ENCODE assay signal across 13 cellular contexts in the genomic region with DNA sequence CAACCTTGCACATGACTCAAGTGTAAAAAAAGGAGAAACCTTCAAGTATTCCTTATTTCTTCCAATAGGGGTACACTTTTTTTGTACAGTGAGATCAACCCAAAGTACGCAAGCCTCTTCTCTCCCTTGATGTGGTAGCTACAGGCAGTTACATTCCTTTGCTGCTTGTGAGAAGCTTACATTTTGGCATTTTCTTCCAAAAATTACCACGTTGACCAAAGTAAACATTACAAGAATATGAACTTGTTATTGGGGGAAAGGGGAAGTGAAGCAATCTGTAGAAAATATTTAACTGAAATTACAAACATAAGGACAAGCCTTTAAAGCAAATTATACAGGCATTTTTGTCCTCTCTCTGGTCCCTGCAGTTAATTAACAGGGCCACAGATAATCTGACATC.
A peak's percentile ranks its signal among the peaks of the same experiment; 100 is the strongest.
DNase-seq lines count a peak whose midpoint lies in the region; TF ChIP-seq lines count a peak whose summit lies in the region.
"Had no signal": no experiment of that assay in that cellular context is flagged by ENCODE, and none has a peak within 500 bp of the region (broad histone marks: within the 10 kb centered on the region; RNA-seq: fewer than 3 reads in every experiment).

No MANE protein-coding gene starts in this region.

- peak overlapping the region; percentile 3; the same call in 1 of the 2 replicates for H3K27ac ChIP-seq in HL-60 (replicated peaks)
- H3K27ac ChIP-seq in urinary bladder (ENCODE audit: low read depth): peak overlapping the region; percentile 23
- H3K27ac ChIP-seq: GM23248 had no signal

- 57% methylated on average over 2 of the region's 2 CpGs for WGBS in urinary bladder

- no peak for TF ChIP-seq CTCF in HL-60 (IDR thresholded peaks at IDR 0.05; ENCODE audit: insufficient read depth, low read length)
- TF ChIP-seq CTCF in astrocyte of the cerebellum (IDR thresholded peaks at IDR 0.05; ENCODE audit: low read depth, low read length, missing control alignments): no peak
- no peak for TF ChIP-seq CTCF in fibroblast of villous mesenchyme (IDR thresholded peaks at IDR 0.05; ENCODE audit: insufficient read depth, low read depth, low read length)

- no peaks in the 10 kb centered on the region for H3K4me1 ChIP-seq in urinary bladder (ENCODE audit: insufficient read depth)

- H3K4me3 ChIP-seq in HL-60 (replicated peaks; ENCODE audit: insufficient read depth, low read length) (no peak overlapping the region), astrocyte of the cerebellum (ENCODE audit: low read depth, low read length) (no peak overlapping the region), fibroblast of villous mesenchyme (ENCODE audit: low read depth, low read length) (no peak overlapping the region), urinary bladder (ENCODE audit: low read depth, low read length) (no peak overlapping the region)
- H3K4me3 ChIP-seq: GM23248, K562 had no signal

- in situ Hi-C loops in astrocyte of the cerebellum (cut with HindIII; ENCODE audit: low sequenced_read_pairs): no loop called here

- H3K27me3 ChIP-seq in HL-60 (ENCODE audit: insufficient read depth, poor library complexity, severe bottlenecking): no peaks in the 10 kb centered on the region

- no peak for DNase-seq in HL-60 (ENCODE audit: low read depth in 1 of 2, low spot score in 1 of 2)
- peak; percentile 35 for DNase-seq in astrocyte of the cerebellum (ENCODE audit: low read depth)
- peak; percentile 33 for DNase-seq in fibroblast of villous mesenchyme (ENCODE audit: low read depth)
- no peak for DNase-seq in NCI-H446 (lab: John Stamatoyannopoulos, UW)
- DNase-seq in hepatic stellate cell (ENCODE audit: low spot score): no peak
- no peak for DNase-seq in activated naive CD4-positive, alpha-beta T cell (lab: John Stamatoyannopoulos, UW)
- DNase-seq: COR-L47, GM23248, NCI-H1105, NCI-H187, SK-N-SH had no signal

- H3K36me3 ChIP-seq in urinary bladder (ENCODE audit: insufficient read depth): peaks cover 2% of the 10 kb centered on the region

Comparison
In these comparisons a context has a peak if more than half of its experiments do, and no peak if none do; other contexts are left out.
1. DNase-seq: peak in astrocyte of the cerebellum (single experiment) and fibroblast of villous mesenchyme (single experiment); none in HL-60 (0 of 2), NCI-H446 (0 of 2), hepatic stellate cell (single experiment) and activated naive CD4-positive, alpha-beta T cell (0 of 4).